In genomic region chr17:44219126-44219635, GRCh38 we compare ENCODE assay signal across 9 cellular contexts. TPM values are rescaled to one million over a fixed set of nuclear protein-coding genes. Genes with fewer than 3 reads are reported as not detected.
A peak's percentile ranks its signal among the peaks of the same experiment; 100 is the strongest.
DNase-seq lines count a peak whose midpoint lies in the region; ATAC-seq, FAIRE-seq and TF ChIP-seq lines count a peak whose summit lies in the region.
"Had no signal": no experiment of that assay in that cellular context is flagged by ENCODE, and none has a peak within 500 bp of the region (broad histone marks: within the 10 kb centered on the region; RNA-seq: fewer than 3 reads in every experiment).

No MANE protein-coding gene starts in this region.

- H3K4me3 ChIP-seq in astrocyte (ENCODE audit: insufficient read depth, low read depth, low read length) (peak overlapping the region; percentile 68), iPS-18c (ENCODE audit: insufficient read depth, low read depth, low read length) (peak overlapping the region; percentile 88), skeletal muscle tissue (ENCODE audit: low read length in 3 of 3) (peak overlapping the region; percentile 48 to 79 (median 76))

- peak overlapping the region; percentile 86 for H3K27ac ChIP-seq in astrocyte (ENCODE audit: low read depth, low read length)
- peak overlapping the region; percentile 83 for H3K27ac ChIP-seq in skeletal muscle tissue (ENCODE audit: low read depth, low read length)

- H3K27me3 ChIP-seq in astrocyte (ENCODE audit: insufficient read depth, low read length) = no peaks in the 10 kb centered on the region
- no peaks in the 10 kb centered on the region for H3K27me3 ChIP-seq in skeletal muscle tissue (ENCODE audit: control insufficient read depth in 3 of 3, insufficient read depth in 3 of 3, low read length in 3 of 3)

- peaks cover 30% of the 10 kb centered on the region for H3K4me1 ChIP-seq in astrocyte (ENCODE audit: insufficient read depth, low read length)
- H3K4me1 ChIP-seq in skeletal muscle tissue (ENCODE audit: control insufficient read depth in 3 of 3, insufficient read depth in 3 of 3, low read length in 3 of 3) = peaks cover 49 to 62% (median 51%) of the 10 kb centered on the region in 3 donors

- peak overlapping the region; percentile 98 for H3K4me2 ChIP-seq in astrocyte (ENCODE audit: low read length)

- peaks cover 13% of the 10 kb centered on the region for H3K4me1 Mint-ChIP-seq in astrocyte (ENCODE audit: low read depth, unreplicated experiment)

- no peaks in the 10 kb centered on the region for H3K9me3 ChIP-seq in astrocyte (ENCODE audit: insufficient read depth, low read depth, low read length)
- H3K9me3 ChIP-seq in iPS-18c (ENCODE audit: control insufficient read depth, insufficient read depth, low read length) = no peaks in the 10 kb centered on the region
- peaks cover 0 to 3% (median 0%) of the 10 kb centered on the region in 3 donors for H3K9me3 ChIP-seq in skeletal muscle tissue (ENCODE audit: control insufficient read depth in 3 of 3, low read length in 3 of 3)

- peaks cover 61% of the 10 kb centered on the region for H3K79me2 ChIP-seq in astrocyte (ENCODE audit: insufficient read depth, low read length)

- DNase-seq in DMS53 (lab: John Stamatoyannopoulos, UW) (peak; percentile 92), HT1080 (ENCODE audit: low read depth) (peak; percentile 54), T follicular helper cell (ENCODE audit: low read depth) (peak; percentile 60), astrocyte (ENCODE audit: low read depth) (no peak), NCI-H187 treated with DMSO at 0.1 percent for 48 hours (lab: John Stamatoyannopoulos, UW) (no peak)

- no peak overlapping the region for H3K27ac Mint-ChIP-seq in astrocyte (ENCODE audit: unreplicated experiment)

- H3K36me3 ChIP-seq in astrocyte (ENCODE audit: insufficient read depth, low read length) (peaks cover 21% of the 10 kb centered on the region), skeletal muscle tissue (ENCODE audit: control insufficient read depth in 3 of 3, insufficient read depth in 3 of 3, low read length in 3 of 3) (peaks cover 30 to 33% (median 30%) of the 10 kb centered on the region in 3 donors)

- H3K27me3 Mint-ChIP-seq in astrocyte (ENCODE audit: low read depth, unreplicated experiment) = no peaks in the 10 kb centered on the region

- peak; percentile 35 for ATAC-seq in GM19463 (IDR thresholded peaks at IDR 0.05; ENCODE audit: unreplicated experiment)

- H3K9ac ChIP-seq in astrocyte (ENCODE audit: low read length) (peak overlapping the region; percentile 90), skeletal muscle tissue (ENCODE audit: low read depth in 1 of 3, low read length in 3 of 3) (peak overlapping the region; percentile 68 to 93 (median 78))

- H2AFZ ChIP-seq in astrocyte (ENCODE audit: low read depth, low read length) = no peak overlapping the region

- H3K4me3 Mint-ChIP-seq in astrocyte (ENCODE audit: unreplicated experiment) = no peak overlapping the region

- H4K20me1 ChIP-seq in astrocyte (ENCODE audit: insufficient read depth, low read length) = peaks cover 53% of the 10 kb centered on the region

- peaks cover 17% of the 10 kb centered on the region for H3K36me3 Mint-ChIP-seq in astrocyte (ENCODE audit: low read depth, unreplicated experiment)

- TF ChIP-seq CTCF in astrocyte (IDR thresholded peaks at IDR 0.05; ENCODE audit: insufficient read depth, low read depth, low read length) = no peak

- no peak for FAIRE-seq in astrocyte (lab: Jason Lieb, UNC)

- no peaks in the 10 kb centered on the region for H3K9me3 Mint-ChIP-seq in astrocyte (ENCODE audit: unreplicated experiment)

RNA-seq across cellular contexts. Expression of gene UBTF, which starts 0.3 kb away (rescaled TPM):
- 70.0 and 82.3 TPM in 2 replicates for total RNA-seq in HT1080 (2014; rRNA removed; shearing (Covaris generic))
- 42.4 and 46.9 TPM in 2 replicates for polyA plus RNA-seq in HT1080 (2015; cell fraction: cytosol; rRNA removed)
- 68.9 and 69.4 TPM in 2 replicates for polyA plus RNA-seq in HT1080 (2015; cell fraction: nucleus; rRNA removed)
- total RNA-seq in astrocyte = 43.2 and 48.0 TPM in 2 replicates
- total RNA-seq in skeletal muscle tissue = 51.7 TPM

RNA-seq across cellular contexts. Expression of gene ATXN7L3, which starts 19.5 kb away (rescaled TPM):
- total RNA-seq in HT1080 (2014; rRNA removed; shearing (Covaris generic)) = 46.7 and 48.5 TPM in 2 replicates
- polyA plus RNA-seq in HT1080 (2015; cell fraction: cytosol; rRNA removed) = 41.9 and 46.6 TPM in 2 replicates
- 72.5 and 72.9 TPM in 2 replicates for polyA plus RNA-seq in HT1080 (2015; cell fraction: nucleus; rRNA removed)
- total RNA-seq in astrocyte (87.0 and 96.0 TPM in 2 replicates), skeletal muscle tissue (21.4 TPM)

RNA-seq across cellular contexts. Expression of gene TMUB2, which starts 32.4 kb away (rescaled TPM):
- total RNA-seq in HT1080 (2014; rRNA removed; shearing (Covaris generic)) = 28.6 and 35.1 TPM in 2 replicates
- 25.1 and 26.7 TPM in 2 replicates for polyA plus RNA-seq in HT1080 (2015; cell fraction: cytosol; rRNA removed)
- polyA plus RNA-seq in HT1080 (2015; cell fraction: nucleus; rRNA removed) = 76.4 and 96.6 TPM in 2 replicates
- total RNA-seq in astrocyte (28.2 and 28.8 TPM in 2 replicates), skeletal muscle tissue (24.0 TPM)

RNA-seq across cellular contexts. Expression of gene ASB16, which starts 48.7 kb away (rescaled TPM):
- not detected in 2 replicates for total RNA-seq in HT1080 (2014; rRNA removed; shearing (Covaris generic))
- not detected in 2 replicates for polyA plus RNA-seq in HT1080 (2015; cell fraction: cytosol; rRNA removed)
- polyA plus RNA-seq in HT1080 (2015; cell fraction: nucleus; rRNA removed) = 0.14 TPM in 1 of 2 replicates, not detected in the other
- total RNA-seq in astrocyte (not detected in 2 replicates), skeletal muscle tissue (4.7 TPM)

RNA-seq across cellular contexts. Expression of gene SLC4A1, which starts 48.8 kb away (rescaled TPM):
- not detected in 2 replicates for total RNA-seq in HT1080 (2014; rRNA removed; shearing (Covaris generic))
- polyA plus RNA-seq in HT1080 (2015; cell fraction: cytosol; rRNA removed) = not detected in 2 replicates
- polyA plus RNA-seq in HT1080 (2015; cell fraction: nucleus; rRNA removed) = 0.02 TPM in 1 of 2 replicates, not detected in the other
- total RNA-seq in astrocyte (not detected in 2 replicates), skeletal muscle tissue (47.0 TPM)
- total RNA-seq: glomerular endothelial cell had no signal

Comparison
In these comparisons a context has a peak if more than half of its experiments do, and no peak if none do; other contexts are left out.
1. DNase-seq: peak in DMS53 (single experiment), HT1080 (single experiment) and T follicular helper cell (single experiment); none in astrocyte (single experiment) and NCI-H187 treated with DMSO at 0.1 percent for 48 hours (single experiment).
2. Peak in every context shown above with its lines, with median percentiles within 50 percentile points of each other: H3K4me3 ChIP-seq.